Comparison of ENCODE assay signal across 8 cellular contexts in the genomic region with DNA sequence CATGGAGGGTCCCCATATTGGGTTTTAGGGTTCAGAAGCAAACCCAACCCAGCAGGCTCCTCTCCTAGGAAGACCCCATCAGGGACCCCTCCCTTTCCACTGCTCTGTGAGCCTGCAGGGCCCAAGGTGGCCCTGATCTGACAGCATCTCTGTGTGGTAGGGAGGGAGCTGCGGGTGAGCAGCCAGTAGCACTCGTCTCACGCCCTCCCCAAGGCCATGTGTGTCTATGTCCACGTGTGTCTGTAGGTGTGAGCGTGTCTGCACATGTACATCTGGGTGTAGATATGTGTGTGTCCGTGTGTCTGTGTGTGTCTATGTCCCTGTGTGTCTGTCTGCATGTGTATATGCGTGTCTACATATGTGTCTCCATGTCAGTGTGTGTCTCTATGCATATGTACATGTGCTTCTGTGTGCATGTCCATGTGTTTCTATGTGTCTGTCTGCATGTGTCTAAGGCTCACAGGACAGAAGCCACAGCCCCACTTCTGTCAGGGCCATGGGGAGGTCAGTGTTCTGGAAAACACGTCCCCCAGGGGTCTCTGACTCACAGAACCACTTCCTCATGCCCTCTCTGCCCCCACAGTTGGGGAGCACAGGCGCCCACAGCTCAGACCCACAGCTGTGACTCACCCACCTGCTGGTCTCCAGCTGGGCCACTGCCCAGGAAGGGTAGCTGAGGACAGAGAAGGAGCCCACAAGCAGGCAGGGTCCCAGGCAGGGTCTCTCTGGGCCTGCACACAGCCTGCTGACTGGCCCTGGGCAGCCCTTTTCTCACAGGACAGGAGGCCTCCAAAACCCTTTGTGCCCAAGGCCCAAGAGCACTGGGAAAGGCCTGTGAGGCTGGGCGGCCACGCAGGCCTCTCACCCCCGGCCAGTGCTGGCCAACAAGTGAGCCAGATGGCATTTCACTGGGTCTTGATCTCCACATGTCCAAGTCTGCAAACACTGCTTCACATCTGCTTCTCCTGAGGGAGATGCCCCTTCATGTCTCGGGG.
DNase-seq lines count a peak whose midpoint lies in the region; ATAC-seq and TF ChIP-seq lines count a peak whose summit lies in the region.

No MANE protein-coding gene starts in this region.

- H3K27me3 ChIP-seq in heart right ventricle, result peaks cover 0 to 13% (median 4%) of the 10 kb centered on the region in 7 donors

- CTCF ChIA-PET in activated CD4-positive, alpha-beta memory T cell treated with anti-CD3 and anti-CD28 coated beads, Interleukin-2, amount 10 ng/mL, durations not matched to agents 7 days and 5 days (lab: Charles Lee), result no interaction called here

- H3K36me3 Mint-ChIP-seq in HFFc6 (ENCODE audit: low read depth), result no peaks in the 10 kb centered on the region
- no peaks in the 10 kb centered on the region for H3K36me3 Mint-ChIP-seq in activated CD4-positive, alpha-beta memory T cell treated with anti-CD3 and anti-CD28 coated beads, Interleukin-2, amount 10 ng/mL, durations not matched to agents 7 days and 5 days (ENCODE audit: low read depth)
- H3K36me3 Mint-ChIP-seq in stimulated activated memory B cell treated with anti-CD40 and anti-IgM and Interleukin-4, amounts not matched to agents 10 μg/mL and 1 μg/mL and 100 μg/mL, for 72 hours, result no peaks in the 10 kb centered on the region

- peak overlapping the region; percentile 86 for H3K27ac Mint-ChIP-seq in HFFc6
- no peak overlapping the region for H3K27ac Mint-ChIP-seq in activated CD4-positive, alpha-beta memory T cell treated with anti-CD3 and anti-CD28 coated beads, Interleukin-2, amount 10 ng/mL, durations not matched to agents 7 days and 5 days
- no peak overlapping the region for H3K27ac Mint-ChIP-seq in stimulated activated memory B cell treated with anti-CD40 and anti-IgM and Interleukin-4, amounts not matched to agents 10 μg/mL and 1 μg/mL and 100 μg/mL, for 72 hours

- peaks cover 31% of the 10 kb centered on the region for H3K4me1 Mint-ChIP-seq in HFFc6 (ENCODE audit: low read depth)
- H3K4me1 Mint-ChIP-seq in activated CD4-positive, alpha-beta memory T cell treated with anti-CD3 and anti-CD28 coated beads, Interleukin-2, amount 10 ng/mL, durations not matched to agents 7 days and 5 days, result peaks cover 22% of the 10 kb centered on the region
- peaks cover 22% of the 10 kb centered on the region for H3K4me1 Mint-ChIP-seq in stimulated activated memory B cell treated with anti-CD40 and anti-IgM and Interleukin-4, amounts not matched to agents 10 μg/mL and 1 μg/mL and 100 μg/mL, for 72 hours

- H3K9me3 ChIP-seq in heart right ventricle, result no peaks in the 10 kb centered on the region

- H3K4me1 ChIP-seq in heart right ventricle, result peaks cover 4 to 36% (median 20%) of the 10 kb centered on the region in 9 donors

- no peak overlapping the region for H3K4me3 ChIP-seq in heart right ventricle

- H3K4me3 Mint-ChIP-seq in HFFc6, result peak overlapping the region; percentile 54
- no peak overlapping the region for H3K4me3 Mint-ChIP-seq in activated CD4-positive, alpha-beta memory T cell treated with anti-CD3 and anti-CD28 coated beads, Interleukin-2, amount 10 ng/mL, durations not matched to agents 7 days and 5 days
- no peak overlapping the region for H3K4me3 Mint-ChIP-seq in stimulated activated memory B cell treated with anti-CD40 and anti-IgM and Interleukin-4, amounts not matched to agents 10 μg/mL and 1 μg/mL and 100 μg/mL, for 72 hours

- no peaks in the 10 kb centered on the region for H3K9me3 Mint-ChIP-seq in HFFc6
- H3K9me3 Mint-ChIP-seq in activated CD4-positive, alpha-beta memory T cell treated with anti-CD3 and anti-CD28 coated beads, Interleukin-2, amount 10 ng/mL, durations not matched to agents 7 days and 5 days, result peaks cover 6% of the 10 kb centered on the region
- H3K9me3 Mint-ChIP-seq in stimulated activated memory B cell treated with anti-CD40 and anti-IgM and Interleukin-4, amounts not matched to agents 10 μg/mL and 1 μg/mL and 100 μg/mL, for 72 hours, result no peaks in the 10 kb centered on the region

- no peaks in the 10 kb centered on the region for H3K36me3 ChIP-seq in heart right ventricle

- WGBS in heart right ventricle, 2 donors, result 76 to 79% methylated on average over 13 of the region's 13 CpGs

- intact Hi-C loops in heart right ventricle (cut with DNase I), result no loop called here

- peak overlapping the region in 8 of 10 donors; percentile 44 to 77 (median 58) for H3K27ac ChIP-seq in heart right ventricle

- POLR2A ChIA-PET in activated CD4-positive, alpha-beta memory T cell treated with anti-CD3 and anti-CD28 coated beads, Interleukin-2, amount 10 ng/mL, durations not matched to agents 7 days and 5 days (lab: Charles Lee), result no interaction called here

- peak; percentile 34 to 78 (median 54) for ATAC-seq in heart right ventricle
- ATAC-seq in stimulated activated memory B cell treated with anti-CD40 and anti-IgM and Interleukin-4, amounts not matched to agents 10 μg/mL and 1 μg/mL and 100 μg/mL, for 72 hours, result peak; percentile 49
- ATAC-seq in GM21723 (IDR thresholded peaks at IDR 0.05; ENCODE audit: unreplicated experiment), result no peak

- no peaks in the 10 kb centered on the region for H3K27me3 Mint-ChIP-seq in HFFc6 (ENCODE audit: insufficient read depth)
- H3K27me3 Mint-ChIP-seq in activated CD4-positive, alpha-beta memory T cell treated with anti-CD3 and anti-CD28 coated beads, Interleukin-2, amount 10 ng/mL, durations not matched to agents 7 days and 5 days, result peaks cover 2% of the 10 kb centered on the region
- H3K27me3 Mint-ChIP-seq in stimulated activated memory B cell treated with anti-CD40 and anti-IgM and Interleukin-4, amounts not matched to agents 10 μg/mL and 1 μg/mL and 100 μg/mL, for 72 hours, result peaks cover 28% of the 10 kb centered on the region

- TF ChIP-seq CTCF in HFFc6 (IDR thresholded peaks at IDR 0.05), result no peak
- TF ChIP-seq CTCF in heart right ventricle (IDR thresholded peaks at IDR 0.05), result no peak

- DNase-seq in HFFc6 (peak; percentile 82), heart right ventricle (peak; percentile 30 to 56), NCI-H446 (lab: John Stamatoyannopoulos, UW) (no peak)
- peak; percentile 17 for DNase-seq in activated CD4-positive, alpha-beta memory T cell treated with anti-CD3 and anti-CD28 coated beads, Interleukin-2, amount 10 ng/mL, durations not matched to agents 7 days and 5 days
- no peak for DNase-seq in activated CD4-positive, alpha-beta T cell treated with anti-CD3 and anti-CD28 coated beads, Interleukin-2, amount 50 U/mL, for 1 hour
- no peak for DNase-seq in activated CD4-positive, CD25-positive, alpha-beta regulatory T cell treated with anti-CD3 and anti-CD28 coated beads, Interleukin-2, amount 50 U/mL, for 72 hours

Comparison
In these comparisons a context has a peak if more than half of its experiments do, and no peak if none do; other contexts are left out.
1. DNase-seq: peak in HFFc6 (single experiment), activated CD4-positive, alpha-beta memory T cell treated with anti-CD3 and anti-CD28 coated beads, Interleukin-2, amount 10 ng/mL, durations not matched to agents 7 days and 5 days (single experiment) and heart right ventricle (2 of 2); none in activated CD4-positive, alpha-beta T cell treated with anti-CD3 and anti-CD28 coated beads, Interleukin-2, amount 50 U/mL, for 1 hour (single experiment), NCI-H446 (0 of 2) and activated CD4-positive, CD25-positive, alpha-beta regulatory T cell treated with anti-CD3 and anti-CD28 coated beads, Interleukin-2, amount 50 U/mL, for 72 hours (single experiment).